ENCODE assay signal across 8 cellular contexts in the genomic region with DNA sequence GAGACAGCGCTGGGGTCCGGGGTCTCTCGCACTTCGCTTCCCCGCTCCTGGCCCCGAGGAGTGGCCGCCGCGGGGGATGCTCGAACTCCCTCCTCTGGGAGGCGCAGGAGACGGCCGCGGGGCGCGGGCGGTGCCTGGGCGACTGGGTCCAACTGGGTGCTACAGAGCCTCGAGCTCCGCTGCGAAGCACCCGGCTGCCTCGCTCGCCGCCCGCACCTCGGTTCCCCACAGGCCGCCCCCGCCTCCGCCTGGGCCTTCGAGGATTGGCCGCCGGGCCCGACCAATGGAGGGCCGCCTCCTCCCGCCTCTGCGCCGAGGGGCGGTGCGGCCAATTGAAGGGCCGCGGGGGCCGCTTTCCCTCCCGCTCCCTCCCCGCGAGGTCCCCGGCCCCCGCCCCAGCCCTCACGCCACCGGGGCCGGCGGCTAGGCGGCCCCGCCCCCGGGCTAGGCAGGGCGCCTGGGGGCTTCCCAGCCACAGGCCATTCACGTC. TPM values are rescaled to one million over a fixed set of nuclear protein-coding genes. Genes with fewer than 3 reads are reported as not detected.
DNase-seq lines count a peak whose midpoint lies in the region; ATAC-seq and TF ChIP-seq lines count a peak whose summit lies in the region.

Gene CNN3 (minus strand): TSS at position 196 of the 490 bp plus-strand sequence. CDS start 216 bp downstream, outside the sequence.

- ATAC-seq in GM19035 (IDR thresholded peaks at IDR 0.05; ENCODE audit: unreplicated experiment) = peak; percentile 73
- ATAC-seq in HG03280 (IDR thresholded peaks at IDR 0.05; ENCODE audit: unreplicated experiment) = peak; percentile 61

- peak within 1 kb of the TSS; percentile 100 for H3K4me3 Mint-ChIP-seq in endothelial cell (ENCODE audit: unreplicated experiment)

- 0 to 1% methylated on average over 29 to 36 of the region's 57 CpGs for WGBS in mesodermal cell (ENCODE audit: insufficient coverage in 2 of 2), 2 experiments

- H3K4me1 ChIP-seq in mesodermal cell (ENCODE audit: control insufficient read depth, insufficient read depth, low read length, poor library complexity, severe bottlenecking) = peaks cover 25% of the 10 kb centered on the region

- H3K27ac Mint-ChIP-seq in endothelial cell (ENCODE audit: unreplicated experiment) = peak within 1 kb of the TSS; percentile 100

- H3K27me3 ChIP-seq in AG04450 (ENCODE audit: control insufficient read depth, insufficient read depth, low read length) = no peaks in the 10 kb centered on the region

- H3K9me3 Mint-ChIP-seq in endothelial cell (ENCODE audit: unreplicated experiment) = no peaks in the 10 kb centered on the region

- H3K27ac ChIP-seq in AG04450 (ENCODE audit: low read depth, low read length) (peak within 1 kb of the TSS; percentile 97), mesodermal cell (ENCODE audit: low read depth, low read length, severe bottlenecking) (peak within 1 kb of the TSS; percentile 100)

- peaks cover 26% of the 10 kb centered on the region for H3K27me3 Mint-ChIP-seq in endothelial cell (ENCODE audit: unreplicated experiment)

- POLR2A ChIA-PET in AG04450 (lab: Yijun Ruan, JAX) = interaction anchor here (0.5 to 1.9 kb wide), 15 partner anchors 9 to 133 kb away, joined by 3 to 7 read pairs (median 4); no protein-coding TSS in a partner anchor

- H3K4me1 Mint-ChIP-seq in endothelial cell (ENCODE audit: unreplicated experiment) = peaks cover 64% of the 10 kb centered on the region

- CTCF ChIA-PET in AG04450 (lab: Charles Lee) = interaction anchor here (0.6 to 2.2 kb wide), 5 partner anchors 8 to 116 kb away, joined by 3 to 12 read pairs (median 4); no protein-coding TSS in a partner anchor

- H3K4me3 ChIP-seq in AG04450 (ENCODE audit: low read depth, low read length) = peak within 1 kb of the TSS; percentile 87
- peak within 1 kb of the TSS; percentile 98 for H3K4me3 ChIP-seq in mesodermal cell (ENCODE audit: extremely low read depth, insufficient read depth, low read length, poor library complexity, severe bottlenecking)

- H3K36me3 Mint-ChIP-seq in endothelial cell (ENCODE audit: low read depth, unreplicated experiment) = peaks cover 34% of the 10 kb centered on the region

- TF ChIP-seq CTCF in AG04450 (IDR thresholded peaks at IDR 0.05; ENCODE audit: low read depth, low read length) = no peak
- TF ChIP-seq CTCF in endothelial cell (IDR thresholded peaks at IDR 0.05; ENCODE audit: unreplicated experiment) = no peak

- peak; percentile 83 for DNase-seq in AG04450 (ENCODE audit: low read depth, low spot score)
- peak; percentile 82 for DNase-seq in NCI-H510A treated with DMSO at 0.1 percent for 48 hours (lab: John Stamatoyannopoulos, UW)
- DNase-seq in activated T-cell treated with anti-CD3 and anti-CD28 coated beads for 24 hours (ENCODE audit: low read depth) = peak; percentile 37
- peak; percentile 94 for DNase-seq in endothelial cell (ENCODE audit: low spot score)
- peak; percentile 28 for DNase-seq in stimulated activated CD8-positive, alpha-beta memory T cell treated with anti-CD3 and anti-CD28 coated beads, Interleukin-15, amount 100 ng/mL, for 1 hour (ENCODE audit: low read depth)

- H3K36me3 ChIP-seq in mesodermal cell (ENCODE audit: control insufficient read depth, insufficient read depth, low read length) = peaks cover 28% of the 10 kb centered on the region

- no peaks in the 10 kb centered on the region for H3K9me3 ChIP-seq in AG04450 (ENCODE audit: control insufficient read depth, insufficient read depth, low read length)
- H3K9me3 ChIP-seq in mesodermal cell (ENCODE audit: control insufficient read depth, low read length) = no peaks in the 10 kb centered on the region

RNA-seq across cellular contexts. Expression of gene CNN3, which starts in this region (rescaled TPM):
- 374 and 438 TPM in 2 replicates for polyA plus RNA-seq in AG04450 (2011; rRNA removed)
- 307 and 327 TPM in 2 replicates for polyA minus RNA-seq in AG04450 (2011; rRNA and poly(A)+ RNA removed)
- total RNA-seq in endothelial cell (ENCODE audit: unreplicated experiment) = 596 TPM
- polyA plus RNA-seq in mesodermal cell (2013, experiment 1 of 2) = 446 TPM
- 414 TPM for polyA plus RNA-seq in mesodermal cell (2013, experiment 2 of 2)

Comparison
In these comparisons a context has a peak if more than half of its experiments do, and no peak if none do; other contexts are left out.
1. Peak in every context shown above with its lines: DNase-seq, ATAC-seq, H3K4me3 ChIP-seq and H3K27ac ChIP-seq.
2. DNase-seq: peak in every context shown above with its lines; median percentile 94 in endothelial cell; 83 in AG04450; 82 in NCI-H510A treated with DMSO at 0.1 percent for 48 hours; 37 in activated T-cell treated with anti-CD3 and anti-CD28 coated beads for 24 hours; 28 in stimulated activated CD8-positive, alpha-beta memory T cell treated with anti-CD3 and anti-CD28 coated beads, Interleukin-15, amount 100 ng/mL, for 1 hour.